24 cellular contexts compared by ENCODE assay signal in genomic region chr2:1804865-1805264, GRCh38.
DNase-seq lines count a peak whose midpoint lies in the region; ATAC-seq, FAIRE-seq and TF ChIP-seq lines count a peak whose summit lies in the region.
"Had no signal": no experiment of that assay in that cellular context is flagged by ENCODE, and none has a peak within 500 bp of the region (broad histone marks: within the 10 kb centered on the region; RNA-seq: fewer than 3 reads in every experiment).

No MANE protein-coding gene starts in this region.

- H3K36me3 ChIP-seq in IMR-90 (ENCODE audit: control insufficient read depth, insufficient read depth, low read length) (no peaks in the 10 kb centered on the region), gastroesophageal sphincter (no peaks in the 10 kb centered on the region), rectal smooth muscle tissue (ENCODE audit: control insufficient read depth, insufficient read depth, low read length) (no peaks in the 10 kb centered on the region), transverse colon (no peaks in the 10 kb centered on the region)

- peaks cover 5% of the 10 kb centered on the region for H3K27me3 ChIP-seq in IMR-90 (ENCODE audit: control insufficient read depth, insufficient read depth, low read length)
- no peaks in the 10 kb centered on the region for H3K27me3 ChIP-seq in gastroesophageal sphincter
- H3K27me3 ChIP-seq in rectal smooth muscle tissue (ENCODE audit: control insufficient read depth, insufficient read depth, low read length), result no peaks in the 10 kb centered on the region
- H3K27me3 ChIP-seq in transverse colon, result no peaks in the 10 kb centered on the region

- no TSS peak for BruUV-seq in IMR-90 (replicated peaks; lab: Mats Ljungman, UMichigan)

- in situ Hi-C loops in IMR-90 (cut with MboI; ENCODE audit: low sequenced_read_pairs), result no loop called here
- in situ Hi-C loops in transverse colon (cut with MboI; ENCODE audit: low pct_ligation_motif_present in 1 of 4, low pct_unique_long_range_greater_than_20kb in 1 of 4, low sequenced_read_pairs in 3 of 4), result no loop called here

- TF ChIP-seq RAD21 in IMR-90 (IDR thresholded peaks at IDR 0.05; ENCODE audit: low read length), result no peak

- H3K14ac ChIP-seq in IMR-90 (replicated peaks; ENCODE audit: low read depth, low read length), result no peak overlapping the region

- no peak overlapping the region for H3K4ac ChIP-seq in IMR-90 (ENCODE audit: low read depth, low read length)

- TF ChIP-seq EP300 in gastroesophageal sphincter (IDR thresholded peaks at IDR 0.05), result no peak
- TF ChIP-seq EP300 in transverse colon (IDR thresholded peaks at IDR 0.05; ENCODE audit: low read depth), result no peak

- H2AFZ ChIP-seq in IMR-90 (replicated peaks; ENCODE audit: low read length, poor library complexity), result no peak overlapping the region
- H2AFZ ChIP-seq: GM23338, PC-9 had no signal

- no peaks in the 10 kb centered on the region for H4K20me1 ChIP-seq in IMR-90 (ENCODE audit: insufficient read depth, low read length)

- no peaks in the 10 kb centered on the region for H3K4me1 ChIP-seq in IMR-90 (ENCODE audit: control insufficient read depth, insufficient read depth, low read length)
- H3K4me1 ChIP-seq in gastroesophageal sphincter, result peaks cover 0 to 32% (median 4%) of the 10 kb centered on the region in 3 donors
- peaks cover 15% of the 10 kb centered on the region for H3K4me1 ChIP-seq in rectal smooth muscle tissue (ENCODE audit: control insufficient read depth, insufficient read depth, low read length)
- no peaks in the 10 kb centered on the region for H3K4me1 ChIP-seq in transverse colon
- H3K4me1 ChIP-seq: A549 had no signal

- TF ChIP-seq POLR2A in IMR-90 (IDR thresholded peaks at IDR 0.05; ENCODE audit: low read depth, low read length), result no peak
- TF ChIP-seq POLR2A in gastroesophageal sphincter (IDR thresholded peaks at IDR 0.05), result no peak
- TF ChIP-seq POLR2A in transverse colon (IDR thresholded peaks at IDR 0.05), result no peak
- no peak for TF ChIP-seq POLR2A in GM12891 (IDR thresholded peaks at IDR 0.05; ENCODE audit: low read depth, low read length)

- no peak overlapping the region for H2BK5ac ChIP-seq in IMR-90 (ENCODE audit: low read depth, low read length, poor library complexity, severe bottlenecking)

- TF ChIP-seq CTCF in IMR-90 (conservative IDR thresholded peaks at IDR 0.05; ENCODE audit: low read depth, low read length), result no peak
- no peak for TF ChIP-seq CTCF in gastroesophageal sphincter (IDR thresholded peaks at IDR 0.05)
- TF ChIP-seq CTCF in transverse colon (IDR thresholded peaks at IDR 0.05), result no peak

- no peak overlapping the region for H4K91ac ChIP-seq in IMR-90 (ENCODE audit: insufficient read depth, low read depth, low read length)

- no peak overlapping the region for H3K23ac ChIP-seq in IMR-90 (ENCODE audit: low read depth, low read length)

- H2AK9ac ChIP-seq in IMR-90 (replicated peaks; ENCODE audit: low read depth, low read length, poor library complexity), result no peak overlapping the region

- no peak for ATAC-seq in IMR-90 (ENCODE audit: low read depth)
- no peak for ATAC-seq in gastroesophageal sphincter
- ATAC-seq in HG02610 (IDR thresholded peaks at IDR 0.05; ENCODE audit: unreplicated experiment), result no peak
- ATAC-seq: A549, GM12878, GM23338 had no signal

- FAIRE-seq in GM12891 (lab: Jason Lieb, UNC) (no peak), HTR-8/SVneo (lab: Jason Lieb, UNC) (no peak)
- FAIRE-seq: A549, GM12878 had no signal

- intact Hi-C loops in IMR-90 (cut with micrococcal nuclease) (no loop called here), transverse colon (cut with DNase I; ENCODE audit: low total_unique reads) (no loop called here)

- POLR2A ChIA-PET in IMR-90 (lab: Charles Lee; ENCODE audit: unreplicated experiment), result no interaction called here

- no peak overlapping the region for H3K4me3 ChIP-seq in IMR-90 (ENCODE audit: insufficient read depth, low read depth, low read length)
- H3K4me3 ChIP-seq in gastroesophageal sphincter, result no peak overlapping the region
- no peak overlapping the region for H3K4me3 ChIP-seq in rectal smooth muscle tissue (ENCODE audit: low read length)
- no peak overlapping the region for H3K4me3 ChIP-seq in transverse colon
- H3K4me3 ChIP-seq: A549, GM12878, GM23338, PC-9, SK-N-MC had no signal

- no peak overlapping the region for H3K18ac ChIP-seq in IMR-90 (ENCODE audit: low read depth, low read length)

- H3K9me3 ChIP-seq in IMR-90 (ENCODE audit: control insufficient read depth, insufficient read depth, low read length) (peaks cover 2% of the 10 kb centered on the region), gastroesophageal sphincter (no peaks in the 10 kb centered on the region), transverse colon (no peaks in the 10 kb centered on the region)
- H3K9me3 ChIP-seq: A549 had no signal

- H3K56ac ChIP-seq in IMR-90 (ENCODE audit: extremely low read depth, insufficient read depth, low read length), result no peak overlapping the region

- H3K9me1 ChIP-seq in IMR-90 (ENCODE audit: insufficient read depth, low read length), result no peaks in the 10 kb centered on the region

- WGBS in IMR-90 (ENCODE audit: extremely low coverage in 2 of 2, insufficient read length in 1 of 2), 2 experiments, result 96% methylated on average over 4 of the region's 5 CpGs; no CpG with 5 or more reads in 1 of the 2 experiments
- WGBS in gastroesophageal sphincter (ENCODE audit: low coverage in 1 of 2), 2 donors, result 55 to 71% methylated on average over 1 to 5 of the region's 5 CpGs
- 77 to 100% methylated on average over 1 to 5 of the region's 5 CpGs for WGBS in transverse colon (ENCODE audit: low coverage in 1 of 2), 2 donors

- no peak for DNase-seq in IMR-90
- DNase-seq in transverse colon, result no peak
- DNase-seq in GM12891 (ENCODE audit: insufficient read length, low spot score), result no peak
- no peak for DNase-seq in ecto neural progenitor cell (ENCODE audit: low spot score)
- no peak for DNase-seq in HTR-8/SVneo (ENCODE audit: insufficient read length, low spot score)
- DNase-seq: CD4-positive, alpha-beta memory T cell; DND-41; HCEC 1CT; MM.1S; NCI-H1048; NCI-H1417 treated with DMSO at 0.1 percent for 48 hours; NCI-H187; NCI-H510A treated with DMSO at 0.1 percent for 48 hours; NCI-H748 treated with DMSO at 0.1 percent for 48 hours; PC-9; SHP77 treated with DMSO at 0.1 percent for 48 hours had no signal

- no peaks in the 10 kb centered on the region for H3K79me1 ChIP-seq in IMR-90 (ENCODE audit: low read depth in 1 of 2, low read length in 2 of 2)

- H3K27ac ChIP-seq in IMR-90 (ENCODE audit: insufficient read depth, low read length), result no peak overlapping the region
- peak overlapping the region; percentile 36 to 79 (median 72) for H3K27ac ChIP-seq in gastroesophageal sphincter
- peak overlapping the region; percentile 41 for H3K27ac ChIP-seq in rectal smooth muscle tissue (ENCODE audit: low read depth, low read length)
- H3K27ac ChIP-seq in transverse colon, result peak overlapping the region; percentile 21 to 67 (median 60)
- H3K27ac ChIP-seq: A549, PC-9, RWPE1, SK-N-MC had no signal

- no peak overlapping the region for H4K8ac ChIP-seq in IMR-90 (ENCODE audit: low read depth in 2 of 2, low read length in 2 of 2)

- H2BK15ac ChIP-seq in IMR-90 (ENCODE audit: low read depth, low read length), result no peak overlapping the region

- H2BK20ac ChIP-seq in IMR-90 (ENCODE audit: low read depth, low read length), result no peak overlapping the region; the same call in 1 of the 2 replicates

- dilution Hi-C loops in IMR-90 (cut with HindIII; ENCODE audit: low sequenced_read_pairs, unreplicated experiment), result no loop called here

- H2AK5ac ChIP-seq in IMR-90 (ENCODE audit: low read depth, low read length), result peak overlapping the region; percentile 24; the same call in 1 of the 2 replicates

- no peak overlapping the region for H3K9ac ChIP-seq in IMR-90 (ENCODE audit: low read depth, low read length)
- H3K9ac ChIP-seq in rectal smooth muscle tissue (ENCODE audit: low read length), result no peak overlapping the region

- no peak overlapping the region for H3K4me2 ChIP-seq in IMR-90 (ENCODE audit: low read depth, low read length)
- H3K4me2 ChIP-seq: A549, GM23338, PC-9 had no signal

- CTCF ChIA-PET in IMR-90 (lab: Yijun Ruan, JAX), result interaction anchor here (0.6 to 0.9 kb wide), 2 partner anchors 10 to 1535 kb away, joined by 3 read pairs; no protein-coding TSS in a partner anchor

- no peak overlapping the region for H4K5ac ChIP-seq in IMR-90 (ENCODE audit: low read depth, low read length)

- H2BK120ac ChIP-seq in IMR-90 (ENCODE audit: low read depth, low read length), result no peak overlapping the region

TF ChIP-seq in IMR-90, 13 proteins besides CTCF, POLR2A, EP300 and RAD21 (continues in another document):
- TF ChIP-seq FOS (IDR thresholded peaks at IDR 0.05; ENCODE audit: low read depth, low read length) (no peak), NFE2L2 (IDR thresholded peaks at IDR 0.05; ENCODE audit: low read depth, low read length) (no peak), MAZ (IDR thresholded peaks at IDR 0.05; ENCODE audit: borderline replicate concordance, low read depth, low read length) (no peak), BHLHE40 (IDR thresholded peaks at IDR 0.05; ENCODE audit: low read depth, low read length) (no peak), ELK1 (IDR thresholded peaks at IDR 0.05; ENCODE audit: borderline replicate concordance, low read depth, low read length) (no peak)

TF ChIP-seq in GM12891, 5 proteins besides CTCF, POLR2A, EP300 and RAD21:
- TF ChIP-seq SPI1 (IDR thresholded peaks at IDR 0.05; ENCODE audit: low read depth, low read length), result no peak
- no peak for TF ChIP-seq TAF1 (IDR thresholded peaks at IDR 0.05; ENCODE audit: low read depth, low read length)
- TF ChIP-seq POLR2AphosphoS5 (IDR thresholded peaks at IDR 0.05; ENCODE audit: low read depth, low read length), result no peak
- TF ChIP-seq PAX5 (IDR thresholded peaks at IDR 0.05; ENCODE audit: insufficient read depth, low read length, severe bottlenecking), result no peak
- no peak for TF ChIP-seq POU2F2 (IDR thresholded peaks at IDR 0.05; ENCODE audit: low read depth, low read length)
